In the genomic region with DNA sequence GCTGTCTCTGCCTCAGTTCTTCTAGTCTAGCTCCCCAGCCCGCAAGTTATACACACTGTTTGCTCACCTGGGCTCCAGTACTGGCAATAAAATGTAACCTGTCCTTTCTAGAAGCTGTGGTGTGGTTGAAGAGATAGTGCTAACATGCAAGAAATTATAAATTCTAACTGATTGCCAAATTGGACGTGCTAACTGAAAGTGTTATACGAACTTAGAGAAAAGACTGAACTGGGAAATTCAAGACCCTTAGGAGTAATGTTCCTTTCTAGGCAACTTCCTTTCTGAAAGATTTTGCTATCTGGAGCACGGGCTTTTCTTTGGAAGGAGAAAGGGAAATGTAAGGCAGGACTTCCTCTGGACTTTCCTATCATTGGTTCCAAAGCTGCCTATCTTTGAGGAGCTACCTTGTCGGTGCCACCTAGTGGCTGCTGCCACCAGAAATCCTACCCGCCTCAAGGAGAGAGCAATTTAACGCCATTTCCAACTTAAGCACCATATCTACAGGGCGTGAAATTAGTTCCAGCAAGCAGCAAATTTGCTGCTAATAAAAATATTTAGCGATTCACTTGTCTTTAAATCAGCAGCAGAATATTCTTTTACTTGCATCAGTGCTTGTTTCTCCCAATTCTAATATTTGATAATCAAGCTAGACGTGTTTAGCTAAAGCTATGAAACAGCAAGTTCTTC, we compare ENCODE assay signal across 8 cellular contexts. TPM values are rescaled to one million over a fixed set of nuclear protein-coding genes. Genes with fewer than 3 reads are reported as not detected.
DNase-seq lines count a peak whose midpoint lies in the region; ATAC-seq and TF ChIP-seq lines count a peak whose summit lies in the region.

No MANE protein-coding gene starts in this region.

- peak overlapping the region; percentile 89 for H2AFZ ChIP-seq in osteoblast (ENCODE audit: low read length)

- no peaks in the 10 kb centered on the region for H3K9me3 Mint-ChIP-seq in activated B cell treated with CpG ODN at 0.5 μM for 24 hours

- no peaks in the 10 kb centered on the region for H3K36me3 Mint-ChIP-seq in activated B cell treated with CpG ODN at 0.5 μM for 24 hours (ENCODE audit: low read depth)

- no peak overlapping the region for H3K27ac ChIP-seq in osteoblast (ENCODE audit: low read depth, low read length)

- H3K9me3 ChIP-seq in osteoblast (ENCODE audit: low read depth, low read length) = no peaks in the 10 kb centered on the region

- no peak for TF ChIP-seq POLR2A in NB4 (IDR thresholded peaks at IDR 0.05; ENCODE audit: extremely low read depth, insufficient read length)

- H3K27ac Mint-ChIP-seq in activated B cell treated with CpG ODN at 0.5 μM for 24 hours = no peak overlapping the region

- peak overlapping the region; percentile 26 for H3K4me3 Mint-ChIP-seq in activated B cell treated with CpG ODN at 0.5 μM for 24 hours

- H3K4me1 ChIP-seq in osteoblast (ENCODE audit: insufficient read depth, low read length) = peaks cover 8% of the 10 kb centered on the region

- ATAC-seq in activated B cell treated with CpG ODN at 0.5 μM for 24 hours (ENCODE audit: low read depth) = peak; percentile 71
- no peak for ATAC-seq in GM21786 (IDR thresholded peaks at IDR 0.05; ENCODE audit: unreplicated experiment)
- ATAC-seq in GM21423 (IDR thresholded peaks at IDR 0.05; ENCODE audit: unreplicated experiment) = no peak

- no peaks in the 10 kb centered on the region for H3K79me2 ChIP-seq in osteoblast (ENCODE audit: insufficient read depth, low read length)

- H3K36me3 ChIP-seq in osteoblast (ENCODE audit: insufficient read depth, low read length) = no peaks in the 10 kb centered on the region

- peak; percentile 42 for DNase-seq in EL
- peak; percentile 91 for DNase-seq in H4 (ENCODE audit: low spot score)
- DNase-seq in NB4 (ENCODE audit: low read depth) = peak; percentile 67
- DNase-seq in activated B cell treated with CpG ODN at 0.5 μM for 24 hours = no peak
- peak; percentile 79 for DNase-seq in fibroblast of mammary gland (ENCODE audit: low read depth)
- DNase-seq in osteoblast (ENCODE audit: insufficient read length, low spot score, missing footprints) = no peak

- intact Hi-C loops in activated B cell treated with CpG ODN at 0.5 μM for 24 hours (cut with micrococcal nuclease) = loop anchor here (1.0 kb wide), 2 partner anchors 13 to 162 kb away; partner anchors contain the start of gene TMEM218

- TF ChIP-seq CTCF in NB4 (IDR thresholded peaks at IDR 0.05; ENCODE audit: low read depth, low read length) = peak; percentile 57
- no peak for TF ChIP-seq CTCF in activated B cell treated with CpG ODN at 0.5 μM for 24 hours (IDR thresholded peaks at IDR 0.05)
- TF ChIP-seq CTCF in fibroblast of mammary gland (conservative IDR thresholded peaks at IDR 0.05; ENCODE audit: control insufficient read depth, insufficient read depth, low read depth, low read length) = peak; percentile 63
- peak; percentile 66 for TF ChIP-seq CTCF in osteoblast (IDR thresholded peaks at IDR 0.05; ENCODE audit: extremely low read depth, low read depth, low read length)

- H3K4me3 ChIP-seq in NB4 (ENCODE audit: low read depth, low read length) (no peak overlapping the region), fibroblast of mammary gland (ENCODE audit: control insufficient read depth, low read depth, low read length) (no peak overlapping the region), osteoblast (ENCODE audit: insufficient read depth, low read length) (peak overlapping the region; percentile 34)

- H3K27me3 ChIP-seq in osteoblast (ENCODE audit: insufficient read depth, low read length) = peaks cover 3% of the 10 kb centered on the region

- H3K27me3 Mint-ChIP-seq in activated B cell treated with CpG ODN at 0.5 μM for 24 hours = peaks cover 32% of the 10 kb centered on the region

- POLR2A ChIA-PET in activated B cell treated with CpG ODN at 0.5 μM for 24 hours (lab: Charles Lee) = interaction anchor here (1.0 to 1.6 kb wide), 3 partner anchors 13 to 170 kb away, joined by 5 to 19 read pairs (median 6); partner anchors contain the start of genes CCDC15, SLC37A2 and TMEM218

- CTCF ChIA-PET in activated B cell treated with CpG ODN at 0.5 μM for 24 hours (lab: Charles Lee) = interaction anchor here (1.0 to 3.8 kb wide), 13 partner anchors 13 to 170 kb away, joined by 3 to 27 read pairs (median 6); partner anchors contain the start of genes CCDC15, SLC37A2 and TMEM218

- H3K4me1 Mint-ChIP-seq in activated B cell treated with CpG ODN at 0.5 μM for 24 hours = peaks cover 14% of the 10 kb centered on the region

- no peaks in the 10 kb centered on the region for H4K20me1 ChIP-seq in osteoblast (ENCODE audit: insufficient read depth, low read length)

- H3K4me2 ChIP-seq in osteoblast (ENCODE audit: insufficient read depth, low read length) = peak overlapping the region; percentile 67

RNA-seq across cellular contexts. Expression of gene TMEM218, which starts 12.7 kb away (rescaled TPM):
- 34.3 and 38.1 TPM in 2 replicates for total RNA-seq in H4 (2014; rRNA removed; shearing (Covaris generic))
- total RNA-seq in activated B cell treated with CpG ODN at 0.5 μM for 24 hours (18.8 and 20.1 TPM in 2 replicates), osteoblast (22.1 and 30.0 TPM in 2 replicates)

RNA-seq across cellular contexts. Expression of gene PKNOX2, which starts 40.5 kb away (rescaled TPM):
- 0.04 and 0.10 TPM in 2 replicates for total RNA-seq in H4 (2014; rRNA removed; shearing (Covaris generic))
- not detected in 2 replicates for total RNA-seq in activated B cell treated with CpG ODN at 0.5 μM for 24 hours
- total RNA-seq in osteoblast = under 0.01 and 1.2 TPM in 2 replicates

Comparison
In these comparisons a context has a peak if more than half of its experiments do, and no peak if none do; other contexts are left out.
1. DNase-seq: peak in EL (single experiment), H4 (single experiment), NB4 (single experiment) and fibroblast of mammary gland (single experiment); none in activated B cell treated with CpG ODN at 0.5 μM for 24 hours (single experiment) and osteoblast (single experiment).